Comparison of ENCODE assay signal across 8 cellular contexts in the genomic region with DNA sequence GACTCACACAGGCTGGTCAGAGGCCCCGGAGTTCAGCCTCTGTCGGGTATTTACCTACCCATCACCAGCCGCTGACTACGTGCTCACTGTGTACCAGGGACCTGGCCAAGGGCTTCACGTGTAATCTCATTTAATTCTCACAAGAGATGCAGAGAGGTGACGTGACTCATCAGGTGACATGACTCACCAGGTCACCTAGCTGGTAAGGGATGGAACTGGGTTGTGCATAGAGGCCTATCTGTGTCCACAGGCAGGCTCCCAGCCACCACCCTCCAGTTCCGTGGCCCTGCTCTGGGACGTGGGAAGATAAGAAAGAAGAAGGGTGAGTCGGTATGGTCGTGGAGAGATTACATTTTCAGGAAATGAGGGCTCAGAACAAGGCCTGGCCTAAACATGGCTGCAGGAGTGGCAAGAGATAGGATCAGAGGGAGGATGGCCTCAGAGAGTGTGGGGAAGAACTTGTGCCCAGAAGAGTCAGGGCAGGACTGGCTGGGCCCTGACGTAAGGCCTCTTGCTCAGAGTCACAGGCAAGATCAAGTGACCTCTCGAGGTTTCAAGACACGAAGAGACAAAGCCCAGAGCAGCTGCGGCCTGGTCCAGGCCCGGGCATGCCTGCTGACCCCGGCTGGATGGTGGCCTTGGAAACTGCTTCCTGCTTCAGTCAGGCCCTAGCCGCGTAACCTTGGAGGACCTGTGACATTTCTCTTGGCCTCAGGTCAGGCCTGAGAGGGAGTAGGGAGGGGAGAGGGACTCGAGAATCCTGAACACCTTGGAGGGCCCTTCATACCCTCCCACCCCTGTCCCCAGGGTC. TPM values are rescaled to one million over a fixed set of nuclear protein-coding genes. Genes with fewer than 3 reads are reported as not detected.
DNase-seq lines count a peak whose midpoint lies in the region; ATAC-seq lines count a peak whose summit lies in the region.

No MANE protein-coding gene starts in this region.

- no peak overlapping the region for H3K4me3 Mint-ChIP-seq in naive thymus-derived CD8-positive, alpha-beta T cell

- H3K9me3 ChIP-seq in SJCRH30 (replicated peaks) (no peaks in the 10 kb centered on the region), endocrine pancreas (ENCODE audit: control insufficient read depth, low read length) (no peaks in the 10 kb centered on the region)

- H3K27me3 ChIP-seq in SJCRH30: no peaks in the 10 kb centered on the region
- H3K27me3 ChIP-seq in endocrine pancreas (ENCODE audit: control insufficient read depth, insufficient read depth, low read length): no peaks in the 10 kb centered on the region

- H3K4me3 ChIP-seq in SJCRH30 (no peak overlapping the region), endocrine pancreas (ENCODE audit: control insufficient read depth, insufficient read depth, low read length) (no peak overlapping the region)

- H3K36me3 ChIP-seq in SJCRH30 (peaks cover 56% of the 10 kb centered on the region), endocrine pancreas (ENCODE audit: control insufficient read depth, insufficient read depth, low read length) (no peaks in the 10 kb centered on the region)

- H3K4me1 Mint-ChIP-seq in naive thymus-derived CD8-positive, alpha-beta T cell: peaks cover 9 to 27% (median 16%) of the 10 kb centered on the region in 4 donors

- H3K4me1 ChIP-seq in SJCRH30 (peaks cover 78% of the 10 kb centered on the region), endocrine pancreas (ENCODE audit: control insufficient read depth, insufficient read depth, low read length) (no peaks in the 10 kb centered on the region)

- DNase-seq in H4 (ENCODE audit: low spot score): peak; percentile 77
- DNase-seq in SJCRH30: peak; percentile 76 to 77
- no peak for DNase-seq in naive thymus-derived CD8-positive, alpha-beta T cell
- no peak for DNase-seq in NCI-H1436 treated with DMSO at 0.1 percent for 48 hours (lab: John Stamatoyannopoulos, UW)

- H3K27me3 Mint-ChIP-seq in naive thymus-derived CD8-positive, alpha-beta T cell: no peaks in the 10 kb centered on the region

- H3K27ac ChIP-seq in SJCRH30: peak overlapping the region; percentile 44

- peaks cover 0 to 7% (median 0%) of the 10 kb centered on the region in 3 donors for H3K36me3 Mint-ChIP-seq in naive thymus-derived CD8-positive, alpha-beta T cell

- H3K9ac ChIP-seq in endocrine pancreas (ENCODE audit: control insufficient read depth, insufficient read depth, low read length): peak overlapping the region; percentile 80

- H3K9me3 Mint-ChIP-seq in naive thymus-derived CD8-positive, alpha-beta T cell: no peaks in the 10 kb centered on the region

- ATAC-seq in naive thymus-derived CD8-positive, alpha-beta T cell: no peak
- ATAC-seq in HG03432 (IDR thresholded peaks at IDR 0.05; ENCODE audit: unreplicated experiment): no peak
- no peak for ATAC-seq in HG03460 (IDR thresholded peaks at IDR 0.05; ENCODE audit: unreplicated experiment)
- ATAC-seq in HG02884 (IDR thresholded peaks at IDR 0.05; ENCODE audit: unreplicated experiment): no peak

- POLR2A ChIA-PET in naive thymus-derived CD8-positive, alpha-beta T cell (lab: Charles Lee): no interaction called here

- peak overlapping the region in 6 of 10 donors; percentile 45 to 86 (median 74) for H3K27ac Mint-ChIP-seq in naive thymus-derived CD8-positive, alpha-beta T cell

RNA-seq across cellular contexts. Expression of a gene that starts 52.7 kb away (rescaled TPM):
- total RNA-seq in H4 (2014; rRNA removed; shearing (Covaris generic)): 7.9 and 9.5 TPM in 2 replicates
- 38.2 and 43.6 TPM in 2 replicates for total RNA-seq in SJCRH30 (2014; rRNA removed; shearing (Covaris generic))
- 100 to 1,000 TPM; 183 to 185 TPM for total RNA-seq in naive thymus-derived CD8-positive, alpha-beta T cell
- polyA plus RNA-seq in naive thymus-derived CD8-positive, alpha-beta T cell: 10 to 100 TPM; 54.8 to 68.9 (median 68.5) TPM

Comparison
In these comparisons a context has a peak if more than half of its experiments do, and no peak if none do; other contexts are left out.
1. DNase-seq: peak in H4 (single experiment) and SJCRH30 (2 of 2); none in naive thymus-derived CD8-positive, alpha-beta T cell (0 of 10) and NCI-H1436 treated with DMSO at 0.1 percent for 48 hours (single experiment).